In genomic region chr10:52965489-52965888, GRCh38 we compare ENCODE assay signal across 17 cellular contexts.
DNase-seq lines count a peak whose midpoint lies in the region; ATAC-seq lines count a peak whose summit lies in the region.
"Had no signal": no experiment of that assay in that cellular context is flagged by ENCODE, and none has a peak within 500 bp of the region (broad histone marks: within the 10 kb centered on the region; RNA-seq: fewer than 3 reads in every experiment).

No MANE protein-coding gene starts in this region.

- H3K9me3 ChIP-seq in aorta (ENCODE audit: control insufficient read depth, low read length): no peaks in the 10 kb centered on the region

- no peaks in the 10 kb centered on the region for H3K36me3 ChIP-seq in aorta (ENCODE audit: control insufficient read depth in 1 of 2, insufficient read depth in 2 of 2, low read length in 1 of 2)
- H3K36me3 ChIP-seq: brain microvascular endothelial cell had no signal

- H3K4me3 ChIP-seq in aorta (ENCODE audit: low read length in 2 of 2): no peak overlapping the region

- DNase-seq in NCI-H146 (lab: John Stamatoyannopoulos, UW) (peak; percentile 17), NCI-H146 treated with DMSO at 0.1 percent for 48 hours (lab: John Stamatoyannopoulos, UW; ENCODE audit: unreplicated experiment) (no peak), RPMI8226 (peak; percentile 87), aorta (no peak), hepatic stellate cell (ENCODE audit: low spot score) (no peak), GM03348 (ENCODE audit: low spot score) (no peak), ACHN (no peak)
- DNase-seq: activated gamma-delta T cell treated with Interleukin-2 at 50 U/mL for 16 hours; brain microvascular endothelial cell; CD8-positive, alpha-beta T cell; foreskin melanocyte; islet precursor cell; NCI-H2029; NCI-H82; SHP77 treated with DMSO at 0.1 percent for 48 hours had no signal

- no peaks in the 10 kb centered on the region for H3K4me1 ChIP-seq in aorta (ENCODE audit: control insufficient read depth in 1 of 2, insufficient read depth in 2 of 2, low read length in 2 of 2)

- intact Hi-C loops in aorta (cut with DNase I): no loop called here

- no peaks in the 10 kb centered on the region for H3K27me3 ChIP-seq in aorta (ENCODE audit: control insufficient read depth in 1 of 2, insufficient read depth in 2 of 2, low read length in 1 of 2)
- H3K27me3 ChIP-seq: brain microvascular endothelial cell had no signal

- no peak overlapping the region for H3K27ac ChIP-seq in aorta (ENCODE audit: low read depth in 1 of 2, low read length in 2 of 2)
- H3K27ac ChIP-seq: 22Rv1, brain microvascular endothelial cell had no signal

- 87 to 88% methylated on average over 4 of the region's 4 CpGs for WGBS in aorta, 2 donors

- in situ Hi-C loops in ACHN (cut with HindIII; ENCODE audit: low pct_ligation_motif_present, low pct_unique_long_range_greater_than_20kb, low sequenced_read_pairs): no loop called here

- peak; percentile 5 for ATAC-seq in HG02943 (IDR thresholded peaks at IDR 0.05; ENCODE audit: low read depth, unreplicated experiment)
- ATAC-seq in aorta (ENCODE audit: low FRiP score): peak; percentile 16
- ATAC-seq: CD8-positive, alpha-beta T cell had no signal

Comparison
In these comparisons a context has a peak if more than half of its experiments do, and no peak if none do; other contexts are left out.
1. DNase-seq: peak in NCI-H146 (single experiment) and RPMI8226 (single experiment); none in NCI-H146 treated with DMSO at 0.1 percent for 48 hours (single experiment), aorta (0 of 2), hepatic stellate cell (single experiment), GM03348 (single experiment) and ACHN (single experiment).